In the genomic region with DNA sequence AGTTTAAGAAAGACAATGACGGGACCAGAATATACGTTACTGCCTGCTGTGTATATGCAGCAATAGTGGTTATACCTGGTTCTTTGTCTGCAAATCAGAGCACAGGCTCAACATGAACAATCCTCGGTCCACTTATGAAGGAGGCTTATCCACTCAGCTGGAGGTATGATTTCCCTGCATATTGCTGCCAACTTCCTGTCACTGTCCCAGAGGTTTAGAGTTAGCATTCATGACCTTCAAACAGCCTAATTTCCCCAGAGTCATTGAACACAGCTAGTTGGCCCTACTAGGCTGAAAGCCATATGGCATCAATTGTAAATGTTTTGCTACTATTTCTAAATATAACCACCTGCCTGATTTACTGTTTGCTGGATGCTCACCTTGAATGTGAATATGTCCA, we compare ENCODE assay signal across 26 cellular contexts.
A peak's percentile ranks its signal among the peaks of the same experiment; 100 is the strongest.
DNase-seq lines count a peak whose midpoint lies in the region; ATAC-seq, FAIRE-seq and TF ChIP-seq lines count a peak whose summit lies in the region.
"Had no signal": no experiment of that assay in that cellular context is flagged by ENCODE, and none has a peak within 500 bp of the region (broad histone marks: within the 10 kb centered on the region; RNA-seq: fewer than 3 reads in every experiment).

No MANE protein-coding gene starts in this region.

- TF ChIP-seq EP300 in H1 (IDR thresholded peaks at IDR 0.05; ENCODE audit: borderline replicate concordance in 1 of 2, low read depth in 2 of 2, low read length in 2 of 2) = no peak

- H2AFZ ChIP-seq in GM23338 = no peak overlapping the region
- no peak overlapping the region for H2AFZ ChIP-seq in H1 (ENCODE audit: low read length)

- H3K9ac ChIP-seq in H1 (replicated peaks in 1 of 4; ENCODE audit: extremely low read depth in 1 of 4, low read depth in 3 of 4, low read length in 3 of 4) = no peak overlapping the region
- H3K9ac ChIP-seq: BLaER1, KMS-11 had no signal

- H2BK15ac ChIP-seq in H1 (ENCODE audit: low read length) = no peak overlapping the region

- no peaks in the 10 kb centered on the region for H3K27me3 Mint-ChIP-seq in GM23338 (ENCODE audit: insufficient read depth, low read depth, poor library complexity)
- no peaks in the 10 kb centered on the region for H3K27me3 Mint-ChIP-seq in CD4-positive, alpha-beta memory T cell
- H3K27me3 Mint-ChIP-seq: CD4-positive, CD25-positive, alpha-beta regulatory T cell; IgD-negative memory B cell had no signal

- TF ChIP-seq POLR2A in H1 (IDR thresholded peaks at IDR 0.05; ENCODE audit: control extremely low read depth in 1 of 2, low read depth in 2 of 2, low read length in 2 of 2) = no peak

- no peaks in the 10 kb centered on the region for H3K4me1 ChIP-seq in GM23338 (ENCODE audit: insufficient read depth)
- H3K4me1 ChIP-seq in H1 (replicated peaks in 1 of 4; ENCODE audit: control insufficient read depth in 3 of 4, insufficient read depth in 4 of 4, low read length in 3 of 4) = peaks cover 0 to 4% (median 0%) of the 10 kb centered on the region in 4 experiments; a peak in 1 of 7 replicates
- no peaks in the 10 kb centered on the region for H3K4me1 ChIP-seq in CD4-positive, alpha-beta memory T cell (ENCODE audit: insufficient read depth, low read length)
- H3K4me1 ChIP-seq: BLaER1, SJSA1 had no signal

- H3F3A ChIP-seq in GM23338 (replicated peaks; ENCODE audit: low read depth) = no peaks in the 10 kb centered on the region

- no peak for TF ChIP-seq CTCF in GM23338 (conservative IDR thresholded peaks at IDR 0.05; ENCODE audit: low read depth in 2 of 2)
- no peak for TF ChIP-seq CTCF in H1 (IDR thresholded peaks at IDR 0.05; ENCODE audit: control extremely low read depth in 1 of 3, insufficient read depth in 1 of 3, low read depth in 1 of 3, low read length in 3 of 3)

- no peaks in the 10 kb centered on the region for H3K23me2 ChIP-seq in H1 (ENCODE audit: low read depth, low read length)

- H3K9me3 Mint-ChIP-seq in GM23338 = no peaks in the 10 kb centered on the region; the same call in 2 of the 3 replicates
- H3K9me3 Mint-ChIP-seq in CD4-positive, alpha-beta memory T cell = peaks cover 2 to 16% (median 4%) of the 10 kb centered on the region in 8 donors

- H3K23ac ChIP-seq in H1 (ENCODE audit: insufficient read length) = no peak overlapping the region

- H4K91ac ChIP-seq in H1 (replicated peaks; ENCODE audit: insufficient read length, low read length) = no peak overlapping the region

- H3K14ac ChIP-seq in H1 (ENCODE audit: insufficient read length) = no peak overlapping the region

- H2AK5ac ChIP-seq in H1 (ENCODE audit: low read depth, low read length) = no peak overlapping the region

- H3K4me3 ChIP-seq in GM23338 (no peak overlapping the region), H1 (ENCODE audit: extremely low read depth in 1 of 4, insufficient read depth in 2 of 4, low read depth in 3 of 4, low read length in 4 of 4) (no peak overlapping the region)
- H3K4me3 ChIP-seq in CD4-positive, alpha-beta memory T cell (ENCODE audit: low read length in 2 of 2) = no peak overlapping the region
- H3K4me3 ChIP-seq: BLaER1, SJSA1 had no signal

- no peak overlapping the region for H2BK12ac ChIP-seq in H1 (ENCODE audit: low read depth, low read length)

- no peaks in the 10 kb centered on the region for H3K9me2 ChIP-seq in GM23338 (ENCODE audit: insufficient read depth)

- CTCF ChIA-PET in H1 (lab: Charles Lee; ENCODE audit: partially characterized antibody) = interaction anchor here (1.2 to 1.5 kb wide), 2 partner anchors 15 to 203 kb away, joined by 3 to 4 read pairs; no protein-coding TSS in a partner anchor
- CTCF ChIA-PET in CD4-positive, alpha-beta memory T cell (lab: Charles Lee; ENCODE audit: partially characterized antibody) = no interaction called here

- H3K4me1 Mint-ChIP-seq in GM23338 = peaks cover 6% of the 10 kb centered on the region; the same call in 2 of the 3 replicates
- no peaks in the 10 kb centered on the region for H3K4me1 Mint-ChIP-seq in CD4-positive, alpha-beta memory T cell
- H3K4me1 Mint-ChIP-seq: CD4-positive, CD25-positive, alpha-beta regulatory T cell; IgD-negative memory B cell had no signal

- H4K5ac ChIP-seq in H1 (ENCODE audit: insufficient read length, low read depth, low read length) = no peak overlapping the region

- peak; percentile 1 to 7 for DNase-seq in SHP77 (lab: John Stamatoyannopoulos, UW)
- no peak for DNase-seq in SHP77 treated with DMSO at 0.1 percent for 48 hours (lab: John Stamatoyannopoulos, UW)
- no peak for DNase-seq in GM23338 (ENCODE audit: low spot score)
- DNase-seq in NCI-H2171 treated with DMSO at 0.1 percent for 48 hours (lab: John Stamatoyannopoulos, UW) = peak; percentile 69
- DNase-seq in H1 (ENCODE audit: low read depth in 1 of 2, low spot score in 2 of 2) = no peak
- DNase-seq in CD4-positive, alpha-beta memory T cell = no peak
- DNase-seq in EL = no peak
- DNase-seq: CD4-positive, CD25-positive, alpha-beta regulatory T cell; DMS53; GOT3; MM.1S; NCI-H1417 treated with DMSO at 0.1 percent for 48 hours; NCI-H187; NCI-H2107; NCI-H226; T-helper 1 cell had no signal

- H3K79me2 ChIP-seq in GM23338 (replicated peaks; ENCODE audit: insufficient read depth) = no peaks in the 10 kb centered on the region
- H3K79me2 ChIP-seq in H1 (ENCODE audit: control insufficient read depth in 1 of 2, insufficient read depth in 2 of 2, low read length in 2 of 2) = no peaks in the 10 kb centered on the region

- H3K27me3 ChIP-seq in GM23338 (ENCODE audit: insufficient read depth) (no peaks in the 10 kb centered on the region), H1 (replicated peaks in 1 of 4; ENCODE audit: control insufficient read depth in 3 of 4, extremely low read depth in 1 of 4, insufficient read depth in 3 of 4, low read length in 3 of 4) (no peaks in the 10 kb centered on the region)
- H3K27me3 ChIP-seq in CD4-positive, alpha-beta memory T cell (ENCODE audit: insufficient read depth, low read length) = no peaks in the 10 kb centered on the region
- H3K27me3 ChIP-seq: BLaER1, SJSA1 had no signal

- H3K27ac Mint-ChIP-seq in GM23338 = peak overlapping the region; percentile 7
- no peak overlapping the region for H3K27ac Mint-ChIP-seq in CD4-positive, alpha-beta memory T cell
- H3K27ac Mint-ChIP-seq: CD4-positive, CD25-positive, alpha-beta regulatory T cell; IgD-negative memory B cell; T-helper 2 cell treated with Interferon-gamma antibody and Interleukin-4, amounts not matched to agents 5 μg/mL and 100 μg/mL, for 36 hours had no signal

- no peaks in the 10 kb centered on the region for H3K9me3 ChIP-seq in H1 (ENCODE audit: insufficient read depth in 2 of 2, low read depth in 1 of 2, low read length in 1 of 2)
- H3K9me3 ChIP-seq in CD4-positive, alpha-beta memory T cell (ENCODE audit: control insufficient read depth in 1 of 2, low read length in 2 of 2) = no peaks in the 10 kb centered on the region

- FAIRE-seq in H1 (lab: Jason Lieb, UNC) = no peak
- FAIRE-seq: A204.1, G401.6 had no signal

- H3K27ac ChIP-seq in GM23338 (ENCODE audit: low read depth) = no peak overlapping the region
- no peak overlapping the region for H3K27ac ChIP-seq in H1 (ENCODE audit: low read depth, low read length)
- H3K27ac ChIP-seq in CD4-positive, alpha-beta memory T cell (ENCODE audit: low read depth, low read length) = no peak overlapping the region
- H3K27ac ChIP-seq: BLaER1, HL-60, KMS-11, SJSA1 had no signal

- H3K18ac ChIP-seq in H1 (ENCODE audit: extremely low read depth, low read length) = no peak overlapping the region

- POLR2A ChIA-PET in H1 (lab: Charles Lee; ENCODE audit: partially characterized antibody) = no interaction called here
- POLR2A ChIA-PET in CD4-positive, alpha-beta memory T cell (lab: Charles Lee; ENCODE audit: partially characterized antibody) = no interaction called here

- H3K4me2 ChIP-seq in GM23338 (no peak overlapping the region), H1 (ENCODE audit: insufficient read depth in 1 of 2, low read depth in 2 of 2, low read length in 2 of 2) (no peak overlapping the region)
- H3K4me2 ChIP-seq: BLaER1, KMS-11 had no signal

- H3K79me1 ChIP-seq in H1 (ENCODE audit: low read depth, low read length) = no peaks in the 10 kb centered on the region

- H3K56ac ChIP-seq in H1 (replicated peaks; ENCODE audit: insufficient read length, low read depth, low read length) = no peak overlapping the region

- peak overlapping the region; percentile 21 for H2BK120ac ChIP-seq in H1 (replicated peaks; ENCODE audit: low read depth, low read length)

- H3K36me3 Mint-ChIP-seq in GM23338 (ENCODE audit: low read depth) = peaks cover 5% of the 10 kb centered on the region; the same call in 2 of the 3 replicates
- H3K36me3 Mint-ChIP-seq in CD4-positive, alpha-beta memory T cell = no peaks in the 10 kb centered on the region
- H3K36me3 Mint-ChIP-seq: CD4-positive, CD25-positive, alpha-beta regulatory T cell; IgD-negative memory B cell had no signal

- ATAC-seq in GM23338 = no peak
- ATAC-seq: HCT116, Panc1 had no signal

- H2BK5ac ChIP-seq in H1 (ENCODE audit: low read depth, low read length) = no peak overlapping the region

- H3K36me3 ChIP-seq in GM23338 (ENCODE audit: insufficient read depth) = no peaks in the 10 kb centered on the region
- H3K36me3 ChIP-seq in H1 (ENCODE audit: control insufficient read depth in 2 of 4, insufficient read depth in 4 of 4, low read length in 3 of 4) = no peaks in the 10 kb centered on the region
- no peaks in the 10 kb centered on the region for H3K36me3 ChIP-seq in CD4-positive, alpha-beta memory T cell (ENCODE audit: insufficient read depth, low read length)
- H3K36me3 ChIP-seq: BLaER1, SJSA1 had no signal

- no peak overlapping the region for H3K4ac ChIP-seq in H1 (replicated peaks; ENCODE audit: insufficient read length, low read depth, low read length)

- no peak overlapping the region for H3K4me3 Mint-ChIP-seq in GM23338
- no peak overlapping the region for H3K4me3 Mint-ChIP-seq in CD4-positive, alpha-beta memory T cell
- H3K4me3 Mint-ChIP-seq: CD4-positive, CD25-positive, alpha-beta regulatory T cell; IgD-negative memory B cell; T-helper 2 cell treated with Interferon-gamma antibody and Interleukin-4, amounts not matched to agents 5 μg/mL and 100 μg/mL, for 36 hours had no signal

- no peak overlapping the region; the same call in 1 of the 2 replicates for H2BK20ac ChIP-seq in H1 (ENCODE audit: low read length)

- WGBS in H1 (ENCODE audit: extremely low coverage in 1 of 2, insufficient coverage in 1 of 2, insufficient read length in 1 of 2, insufficient replicate concordance in 2 of 2, low coverage in 1 of 2, low lambda C conversion rate in 2 of 2, missing lambda C conversion rate in 1 of 2), 2 experiments = 93% methylated on average over 3 of the region's 3 CpGs; no CpG with 5 or more reads in 1 of the 2 experiments

- TF ChIP-seq RAD21 in H1 (IDR thresholded peaks at IDR 0.05 in 1 of 2, conservative IDR thresholded peaks at IDR 0.05 in 1 of 2; ENCODE audit: low read depth in 2 of 2, low read length in 2 of 2) = no peak

- no peaks in the 10 kb centered on the region for H4K20me1 ChIP-seq in GM23338 (replicated peaks; ENCODE audit: insufficient read depth)
- H4K20me1 ChIP-seq in H1 (replicated peaks in 1 of 2; ENCODE audit: control insufficient read depth in 1 of 2, insufficient read depth in 2 of 2, low read length in 2 of 2) = no peaks in the 10 kb centered on the region
- H4K20me1 ChIP-seq: BLaER1 had no signal

- intact Hi-C loops in CD4-positive, alpha-beta memory T cell (cut with micrococcal nuclease) = no loop called here

- H4K8ac ChIP-seq in H1 (ENCODE audit: extremely low read depth, insufficient read depth, low read length) = no peak overlapping the region

TF ChIP-seq in H1, 55 proteins besides CTCF, POLR2A, EP300 and RAD21 (continues in another document):
- no peak for TF ChIP-seq GTF2F1 (IDR thresholded peaks at IDR 0.05; ENCODE audit: borderline replicate concordance, low read depth, low read length)

Comparison
In these comparisons a context has a peak if more than half of its experiments do, and no peak if none do; other contexts are left out.
1. DNase-seq: peak in SHP77 (2 of 2) and NCI-H2171 treated with DMSO at 0.1 percent for 48 hours (single experiment); none in SHP77 treated with DMSO at 0.1 percent for 48 hours (single experiment), GM23338 (single experiment), H1 (0 of 2), CD4-positive, alpha-beta memory T cell (0 of 5) and EL (single experiment).